Comparison of ENCODE assay signal across 12 cellular contexts in the genomic region with DNA sequence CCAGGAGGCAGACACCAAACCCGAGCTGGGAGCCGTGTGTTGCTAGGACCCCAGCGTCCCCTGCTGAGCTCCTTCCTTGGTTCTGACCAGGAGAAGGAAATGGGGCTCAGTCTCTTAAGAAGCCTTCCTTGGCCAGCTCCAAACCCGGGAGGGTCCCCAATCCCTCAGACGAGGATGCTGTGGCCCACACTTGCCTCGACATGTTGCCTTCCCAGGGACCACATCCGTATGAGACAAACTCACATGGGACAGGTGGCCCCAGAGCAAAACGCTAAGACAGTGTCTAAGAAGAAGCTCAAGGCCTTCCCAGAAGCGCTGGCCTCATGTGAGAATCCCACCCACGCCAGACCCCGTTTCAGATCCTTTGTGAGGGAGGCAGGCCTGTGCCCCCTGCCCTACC.
"Had no signal": no experiment of that assay in that cellular context is flagged by ENCODE, and none has a peak within 500 bp of the region (broad histone marks: within the 10 kb centered on the region; RNA-seq: fewer than 3 reads in every experiment).

No MANE protein-coding gene starts in this region.

- H3K9me3 ChIP-seq: Peyer's patch, SJSA1, SK-N-SH had no signal

- DNase-seq: cerebellar nuclear complex, NCI-H187 treated with DMSO at 0.1 percent for 48 hours, NCI-H2081 treated with DMSO at 0.1 percent for 48 hours, NCI-H226, NCI-H446 treated with DMSO at 0.1 percent for 48 hours, NCI-H524 treated with DMSO at 0.1 percent for 48 hours, SHP77 treated with DMSO at 0.1 percent for 48 hours had no signal

- H3K36me3 ChIP-seq: SJSA1 had no signal

- H3K4me1 ChIP-seq: SJSA1 had no signal

- H3K4me3 ChIP-seq: Peyer's patch, SJSA1 had no signal

- H3K9ac ChIP-seq: SK-N-SH had no signal

- H3K27ac ChIP-seq: Peyer's patch, SJSA1 had no signal

- H3K9me2 ChIP-seq: SK-N-SH had no signal

- H3K27me3 ChIP-seq: Peyer's patch, SJSA1 had no signal

- ATAC-seq: activated naive CD8-positive, alpha-beta T cell treated with anti-CD3 and anti-CD28 coated beads, Interleukin-2, amount 50 U/mL, for 24 hours had no signal

- H3K4me2 ChIP-seq: SK-N-SH had no signal

- FAIRE-seq: bronchial epithelial cell had no signal
